In genomic region chr7:34260282-34260681, GRCh38 we compare ENCODE assay signal across 11 cellular contexts.
DNase-seq lines count a peak whose midpoint lies in the region; TF ChIP-seq lines count a peak whose summit lies in the region.
"Had no signal": no experiment of that assay in that cellular context is flagged by ENCODE, and none has a peak within 500 bp of the region (broad histone marks: within the 10 kb centered on the region; RNA-seq: fewer than 3 reads in every experiment).

No MANE protein-coding gene starts in this region.

- H3K36me3 ChIP-seq in H7 (replicated peaks; ENCODE audit: control insufficient read depth, insufficient read depth, low read length), result no peaks in the 10 kb centered on the region

- H3K27ac Mint-ChIP-seq in activated naive CD4-positive, alpha-beta T cell treated with anti-CD3 and anti-CD28 coated beads, Interleukin-2, amount 10 ng/mL, durations not matched to agents 7 days and 5 days, result no peak overlapping the region
- H3K27ac Mint-ChIP-seq: T-cell had no signal

- H3K4me3 Mint-ChIP-seq in activated naive CD4-positive, alpha-beta T cell treated with anti-CD3 and anti-CD28 coated beads, Interleukin-2, amount 10 ng/mL, durations not matched to agents 7 days and 5 days, result no peak overlapping the region
- H3K4me3 Mint-ChIP-seq: T-cell had no signal

- H3K27me3 ChIP-seq in H7 (ENCODE audit: control insufficient read depth, insufficient read depth, low read length), result no peaks in the 10 kb centered on the region

- peaks cover 5% of the 10 kb centered on the region for H3K9me3 Mint-ChIP-seq in activated naive CD4-positive, alpha-beta T cell treated with anti-CD3 and anti-CD28 coated beads, Interleukin-2, amount 10 ng/mL, durations not matched to agents 7 days and 5 days

- no peak for TF ChIP-seq CTCF in choroid plexus epithelial cell (conservative IDR thresholded peaks at IDR 0.05; ENCODE audit: low read depth, low read length)

- H3K4me3 ChIP-seq in choroid plexus epithelial cell (ENCODE audit: low read depth, low read length) (no peak overlapping the region), H7 (ENCODE audit: insufficient read depth, low read depth, low read length) (no peak overlapping the region)

- no peaks in the 10 kb centered on the region for H3K4me1 Mint-ChIP-seq in activated naive CD4-positive, alpha-beta T cell treated with anti-CD3 and anti-CD28 coated beads, Interleukin-2, amount 10 ng/mL, durations not matched to agents 7 days and 5 days
- H3K4me1 Mint-ChIP-seq: T-cell had no signal

- no peaks in the 10 kb centered on the region for H3K27me3 Mint-ChIP-seq in activated naive CD4-positive, alpha-beta T cell treated with anti-CD3 and anti-CD28 coated beads, Interleukin-2, amount 10 ng/mL, durations not matched to agents 7 days and 5 days
- H3K27me3 Mint-ChIP-seq: T-cell had no signal

- DNase-seq in COLO829 (ENCODE audit: low spot score) (peak; percentile 74), MV-4-11 (lab: John Stamatoyannopoulos, UW) (peak; percentile 78), choroid plexus epithelial cell (ENCODE audit: low read depth) (peak; percentile 93), non-pigmented ciliary epithelial cell (ENCODE audit: low read depth) (peak; percentile 64), NCI-H1694 (lab: John Stamatoyannopoulos, UW) (no peak), iPS-NIHi7 (ENCODE audit: extremely low spot score) (no peak), H7 (no peak)
- DNase-seq in activated naive CD4-positive, alpha-beta T cell treated with anti-CD3 and anti-CD28 coated beads, Interleukin-2, amount 10 ng/mL, durations not matched to agents 7 days and 5 days, result no peak
- DNase-seq: DMS153, NCI-H2029 treated with DMSO at 0.1 percent for 48 hours, T-cell had no signal

- H3K36me3 Mint-ChIP-seq in activated naive CD4-positive, alpha-beta T cell treated with anti-CD3 and anti-CD28 coated beads, Interleukin-2, amount 10 ng/mL, durations not matched to agents 7 days and 5 days, result no peaks in the 10 kb centered on the region
- H3K36me3 Mint-ChIP-seq: T-cell had no signal

- CTCF ChIA-PET in activated naive CD4-positive, alpha-beta T cell treated with anti-CD3 and anti-CD28 coated beads, Interleukin-2, amount 10 ng/mL, durations not matched to agents 7 days and 5 days (lab: Charles Lee), result no interaction called here

Comparison
In these comparisons a context has a peak if more than half of its experiments do, and no peak if none do; other contexts are left out.
1. DNase-seq: peak in COLO829 (single experiment), MV-4-11 (single experiment), choroid plexus epithelial cell (single experiment) and non-pigmented ciliary epithelial cell (single experiment); none in NCI-H1694 (single experiment), activated naive CD4-positive, alpha-beta T cell treated with anti-CD3 and anti-CD28 coated beads, Interleukin-2, amount 10 ng/mL, durations not matched to agents 7 days and 5 days (single experiment), iPS-NIHi7 (single experiment) and H7 (single experiment).